9 cellular contexts compared by ENCODE assay signal in the genomic region with DNA sequence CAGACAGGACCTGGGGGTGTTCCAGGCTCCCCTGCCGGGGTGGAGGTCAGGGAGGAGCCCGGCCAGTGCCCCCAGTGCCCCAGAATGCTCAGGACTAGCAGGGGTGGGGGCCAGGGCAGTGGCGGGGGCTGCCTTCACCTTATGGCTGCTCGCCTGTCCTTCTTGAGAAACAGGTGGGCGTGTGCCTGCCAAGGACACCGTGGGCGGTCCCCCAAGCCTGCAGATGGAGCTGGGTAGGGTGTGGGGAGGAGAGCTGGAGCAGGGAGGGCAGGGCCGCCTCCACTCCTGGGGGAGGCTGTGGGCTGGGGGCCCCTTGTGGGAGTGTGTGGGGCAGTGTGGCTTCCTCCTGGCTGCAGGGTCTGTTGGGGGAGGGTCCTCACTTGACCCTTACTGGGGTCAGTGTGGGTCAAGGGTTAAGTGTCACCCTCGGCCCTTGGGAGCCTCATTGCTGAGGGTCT.
DNase-seq lines count a peak whose midpoint lies in the region; ATAC-seq and TF ChIP-seq lines count a peak whose summit lies in the region.
"Had no signal": no experiment of that assay in that cellular context is flagged by ENCODE, and none has a peak within 500 bp of the region (broad histone marks: within the 10 kb centered on the region; RNA-seq: fewer than 3 reads in every experiment).

No MANE protein-coding gene starts in this region.

- peak; percentile 79 for DNase-seq in H7
- no peak for DNase-seq in ascending aorta (ENCODE audit: low spot score in 2 of 2)
- no peak for DNase-seq in left ventricle myocardium inferior
- DNase-seq in sigmoid colon = no peak
- no peak for DNase-seq in SHP77 (lab: John Stamatoyannopoulos, UW)
- DNase-seq: NCI-H1930 had no signal

- intact Hi-C loops in ascending aorta (cut with DNase I) = loop anchor here (5.0 kb wide), 1 partner anchor 82 kb away; no protein-coding TSS in a partner anchor
- intact Hi-C loops in left ventricle myocardium inferior (cut with micrococcal nuclease) = no loop called here
- intact Hi-C loops in sigmoid colon (cut with DNase I) = loop anchor here (5.0 kb wide), 1 partner anchor 37 kb away; no protein-coding TSS in a partner anchor

- no peak for ATAC-seq in GM21723 (IDR thresholded peaks at IDR 0.05; ENCODE audit: unreplicated experiment)
- no peak for ATAC-seq in GM19455 (IDR thresholded peaks at IDR 0.05; ENCODE audit: unreplicated experiment)
- ATAC-seq in HG03175 (IDR thresholded peaks at IDR 0.05; ENCODE audit: unreplicated experiment) = no peak

- H3K9me3 ChIP-seq in ascending aorta (no peaks in the 10 kb centered on the region), left ventricle myocardium inferior (replicated peaks) (no peaks in the 10 kb centered on the region), sigmoid colon (no peaks in the 10 kb centered on the region)

- H3K4me1 ChIP-seq in ascending aorta (peaks cover 5 to 31% of the 10 kb centered on the region in 2 donors), left ventricle myocardium inferior (peaks cover 48% of the 10 kb centered on the region), sigmoid colon (peaks cover 0 to 26% (median 20%) of the 10 kb centered on the region in 4 donors)

- H3K4me3 ChIP-seq in H7 (ENCODE audit: insufficient read depth, low read depth, low read length) = no peak overlapping the region
- H3K4me3 ChIP-seq in ascending aorta = peak overlapping the region; percentile 20 to 33
- H3K4me3 ChIP-seq in left ventricle myocardium inferior = no peak overlapping the region
- peak overlapping the region in 1 of 4 donors; percentile 4 for H3K4me3 ChIP-seq in sigmoid colon

- no peak for TF ChIP-seq EP300 in sigmoid colon (IDR thresholded peaks at IDR 0.05)

- H3K27me3 ChIP-seq in H7 (ENCODE audit: control insufficient read depth, insufficient read depth, low read length) (no peaks in the 10 kb centered on the region), ascending aorta (no peaks in the 10 kb centered on the region), left ventricle myocardium inferior (ENCODE audit: low read depth) (no peaks in the 10 kb centered on the region), sigmoid colon (no peaks in the 10 kb centered on the region)

- no peaks in the 10 kb centered on the region; the same call in 1 of the 2 replicates for H3K36me3 ChIP-seq in H7 (replicated peaks; ENCODE audit: control insufficient read depth, insufficient read depth, low read length)
- H3K36me3 ChIP-seq in ascending aorta = peaks cover 14 to 23% of the 10 kb centered on the region in 2 donors
- H3K36me3 ChIP-seq in left ventricle myocardium inferior = peaks cover 25% of the 10 kb centered on the region
- H3K36me3 ChIP-seq in sigmoid colon = peaks cover 0 to 30% (median 11%) of the 10 kb centered on the region in 4 donors

- no peak for TF ChIP-seq POLR2A in sigmoid colon (IDR thresholded peaks at IDR 0.05)

- TF ChIP-seq CTCF in ascending aorta (IDR thresholded peaks at IDR 0.05) (no peak), left ventricle myocardium inferior (IDR thresholded peaks at IDR 0.05; ENCODE audit: borderline replicate concordance) (no peak), sigmoid colon (IDR thresholded peaks at IDR 0.05) (no peak)

- 72 to 79% methylated on average over 9 of the region's 9 CpGs for WGBS in sigmoid colon, 2 donors

- H3K27ac ChIP-seq in ascending aorta (peak overlapping the region; percentile 28 to 42), left ventricle myocardium inferior (replicated peaks) (peak overlapping the region; percentile 64), sigmoid colon (peak overlapping the region in 3 of 4 donors; percentile 0 to 56 (median 42))

Comparison
In these comparisons a context has a peak if more than half of its experiments do, and no peak if none do; other contexts are left out.
1. H3K4me3 ChIP-seq: peak in ascending aorta (2 of 2); none in H7 (single experiment) and left ventricle myocardium inferior (single experiment).
2. Peak in every context shown above with its lines, with median percentiles within 50 percentile points of each other: H3K27ac ChIP-seq.